25 cellular contexts compared by ENCODE assay signal in genomic region chr1:233006582-233006981, GRCh38.
"Had no signal": no experiment of that assay in that cellular context is flagged by ENCODE, and none has a peak within 500 bp of the region (broad histone marks: within the 10 kb centered on the region; RNA-seq: fewer than 3 reads in every experiment).

No MANE protein-coding gene starts in this region.

- H3K4me1 Mint-ChIP-seq: activated B cell treated with CpG ODN at 0.5 μM for 24 hours; activated naive CD8-positive, alpha-beta T cell treated with anti-CD3 and anti-CD28 coated beads for 36 hours; central memory CD8-positive, alpha-beta T cell; immature natural killer cell had no signal

- H3K27ac Mint-ChIP-seq: activated B cell treated with CpG ODN at 0.5 μM for 24 hours; activated CD8-positive, alpha-beta T cell treated with anti-CD3 and anti-CD28 coated beads, Interleukin-2, amount 10 ng/mL, durations not matched to agents 7 days and 5 days; activated naive CD8-positive, alpha-beta T cell treated with anti-CD3 and anti-CD28 coated beads for 36 hours; immature natural killer cell; nephron; stimulated activated naive CD8-positive, alpha-beta T cell treated with anti-CD3 and anti-CD28 coated beads, Interleukin-15, Interleukin-2, amounts not matched to agents 100 ng/mL and 50 ng/mL, for 24 hours had no signal

- H3K9me3 Mint-ChIP-seq: activated B cell treated with CpG ODN at 0.5 μM for 24 hours; central memory CD8-positive, alpha-beta T cell; stimulated activated naive CD8-positive, alpha-beta T cell treated with anti-CD3 and anti-CD28 coated beads, Interleukin-15, Interleukin-2, amounts not matched to agents 100 ng/mL and 50 ng/mL, for 24 hours had no signal

- H3K4me1 ChIP-seq: esophagus squamous epithelium, foreskin keratinocyte, testis, upper lobe of left lung had no signal

- H3K4me3 ChIP-seq: coronary artery, esophagus squamous epithelium, testis, upper lobe of left lung had no signal

- H3K27me3 ChIP-seq: esophagus squamous epithelium, foreskin keratinocyte, testis, upper lobe of left lung had no signal

- H3K27me3 Mint-ChIP-seq: activated B cell treated with CpG ODN at 0.5 μM for 24 hours; activated naive CD8-positive, alpha-beta T cell treated with anti-CD3 and anti-CD28 coated beads for 36 hours; brain; central memory CD8-positive, alpha-beta T cell; progenitor cell of endocrine pancreas; stimulated activated naive CD8-positive, alpha-beta T cell treated with anti-CD3 and anti-CD28 coated beads, Interleukin-15, Interleukin-2, amounts not matched to agents 100 ng/mL and 50 ng/mL, for 24 hours had no signal

- DNase-seq: activated B cell treated with CpG ODN at 0.5 μM for 24 hours; activated CD4-positive, alpha-beta T cell treated with anti-CD3 and anti-CD28 coated beads for 48 hours; activated CD8-positive, alpha-beta memory T cell treated with anti-CD3 and anti-CD28 coated beads, Interleukin-2, amount 50 U/mL, for 4 hours; activated CD8-positive, alpha-beta T cell treated with anti-CD3 and anti-CD28 coated beads, Interleukin-2, amount 10 ng/mL, durations not matched to agents 7 days and 5 days; activated effector memory CD4-positive, alpha-beta T cell treated with anti-CD3 and anti-CD28 coated beads, Interleukin-2, amount 50 U/mL, for 16 hours; activated naive CD8-positive, alpha-beta T cell treated with anti-CD3 and anti-CD28 coated beads for 36 hours; activated T-cell treated with anti-CD3 and anti-CD28 coated beads, Interleukin-2, amount 50 U/mL, for 48 hours; effector CD4-positive, alpha-beta T cell; esophagus squamous epithelium; foreskin keratinocyte; head of caudate nucleus; immature natural killer cell; occipital lobe; right cardiac atrium; small intestine; stimulated activated CD4-positive, alpha-beta T cell treated with anti-CD3 and anti-CD28 coated beads, Interleukin-4, amount 100 ng/mL, for 4 hours; stimulated activated CD8-positive, alpha-beta memory T cell treated with anti-CD3 and anti-CD28 coated beads, Interleukin-4, amount 100 ng/mL, for 48 hours; testis; upper lobe of left lung had no signal

- ATAC-seq: activated CD8-positive, alpha-beta T cell treated with anti-CD3 and anti-CD28 coated beads, Interleukin-2, amount 10 ng/mL, durations not matched to agents 7 days and 5 days; right cardiac atrium had no signal

- H3K27ac ChIP-seq: coronary artery, esophagus squamous epithelium, foreskin keratinocyte, testis, upper lobe of left lung had no signal

- H3K4me3 Mint-ChIP-seq: activated B cell treated with CpG ODN at 0.5 μM for 24 hours; activated CD8-positive, alpha-beta T cell treated with anti-CD3 and anti-CD28 coated beads, Interleukin-2, amount 10 ng/mL, durations not matched to agents 7 days and 5 days; activated naive CD8-positive, alpha-beta T cell treated with anti-CD3 and anti-CD28 coated beads for 36 hours; central memory CD8-positive, alpha-beta T cell; immature natural killer cell; nephron; stimulated activated naive CD8-positive, alpha-beta T cell treated with anti-CD3 and anti-CD28 coated beads, Interleukin-15, Interleukin-2, amounts not matched to agents 100 ng/mL and 50 ng/mL, for 24 hours had no signal

- H3K9me3 ChIP-seq: esophagus squamous epithelium, testis, upper lobe of left lung had no signal

- H3K36me3 ChIP-seq: esophagus squamous epithelium, upper lobe of left lung had no signal
